23 cellular contexts compared by ENCODE assay signal in the genomic region with DNA sequence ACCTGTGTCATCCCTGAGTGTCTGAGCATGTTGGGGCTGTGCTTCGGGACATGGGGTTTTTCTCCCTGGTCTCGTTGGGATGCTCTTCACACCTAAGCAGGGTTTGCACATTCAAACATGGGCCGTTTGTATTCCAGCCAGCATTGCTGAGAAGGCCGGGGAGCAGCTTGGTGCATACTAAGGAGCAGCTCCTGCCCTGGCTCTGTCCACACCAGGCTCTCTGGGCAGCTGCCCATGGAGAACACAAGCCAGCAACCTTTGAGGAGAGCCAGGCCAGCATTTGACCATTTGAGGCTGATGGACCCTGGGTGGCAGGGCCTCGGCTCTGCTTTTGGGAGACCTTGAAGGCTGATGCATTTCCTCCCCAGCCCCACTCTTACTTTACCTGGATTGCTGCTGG.
DNase-seq lines count a peak whose midpoint lies in the region; ATAC-seq and TF ChIP-seq lines count a peak whose summit lies in the region.
"Had no signal": no experiment of that assay in that cellular context is flagged by ENCODE, and none has a peak within 500 bp of the region (broad histone marks: within the 10 kb centered on the region; RNA-seq: fewer than 3 reads in every experiment).

No MANE protein-coding gene starts in this region.

- 74 to 84% methylated on average over 5 of the region's 5 CpGs for WGBS in tibial nerve, 2 donors

- no peaks in the 10 kb centered on the region for H3K79me2 ChIP-seq in OCI-LY7 (ENCODE audit: insufficient read depth, low read depth, low read length)

- H3K36me3 Mint-ChIP-seq in osteocyte (ENCODE audit: unreplicated experiment) = no peaks in the 10 kb centered on the region
- H3K36me3 Mint-ChIP-seq: CD8-positive, alpha-beta T cell had no signal

- H3K36me3 ChIP-seq in OCI-LY7 (ENCODE audit: insufficient read depth, low read length) = no peaks in the 10 kb centered on the region
- no peaks in the 10 kb centered on the region for H3K36me3 ChIP-seq in tibial nerve

- ATAC-seq in omental fat pad (ENCODE audit: low FRiP score) = no peak
- no peak for ATAC-seq in HG02973 (IDR thresholded peaks at IDR 0.05; ENCODE audit: unreplicated experiment)
- ATAC-seq: CD8-positive, alpha-beta T cell had no signal

- no peaks in the 10 kb centered on the region for H3K9me2 ChIP-seq in OCI-LY7 (ENCODE audit: insufficient read depth, low read length)

- H3K27me3 Mint-ChIP-seq in osteocyte (ENCODE audit: unreplicated experiment) = no peaks in the 10 kb centered on the region

- no peak overlapping the region for H3K27ac Mint-ChIP-seq in osteocyte (ENCODE audit: unreplicated experiment)
- H3K27ac Mint-ChIP-seq: CD8-positive, alpha-beta T cell; HFFc6 had no signal

- intact Hi-C loops in OCI-LY7 (cut with micrococcal nuclease; ENCODE audit: unreplicated experiment) = no loop called here

- TF ChIP-seq EP300 in tibial nerve (IDR thresholded peaks at IDR 0.05) = no peak

- H3K9me3 ChIP-seq in OCI-LY7 (ENCODE audit: low read length) = no peaks in the 10 kb centered on the region
- H3K9me3 ChIP-seq in tibial nerve = no peaks in the 10 kb centered on the region
- H3K9me3 ChIP-seq: BLaER1 treated with 17β-estradiol and CSF1 and Interleukin-3, amounts not matched to agents 10 nM and 100 nM had no signal

- H3K9me3 Mint-ChIP-seq in osteocyte (ENCODE audit: unreplicated experiment) = no peaks in the 10 kb centered on the region
- H3K9me3 Mint-ChIP-seq: CD8-positive, alpha-beta T cell had no signal

- TF ChIP-seq POLR2A in tibial nerve (IDR thresholded peaks at IDR 0.05) = no peak

- POLR2A ChIA-PET in OCI-LY7 (lab: Charles Lee) = no interaction called here

- H3K27ac ChIP-seq in angular gyrus (ENCODE audit: low read depth, low read length) (peak overlapping the region; percentile 19), OCI-LY7 (ENCODE audit: low read depth, low read length, poor library complexity, severe bottlenecking) (no peak overlapping the region), tibial nerve (no peak overlapping the region)
- H3K27ac ChIP-seq: 22Rv1, KMS-11 had no signal

- no peaks in the 10 kb centered on the region for H3K4me1 Mint-ChIP-seq in osteocyte (ENCODE audit: unreplicated experiment)

- H3K4me3 ChIP-seq in OCI-LY7 (ENCODE audit: low read depth, low read length, poor library complexity, severe bottlenecking) (no peak overlapping the region), tibial nerve (no peak overlapping the region)
- H3K4me3 ChIP-seq: BLaER1 treated with 17β-estradiol and CSF1 and Interleukin-3, amounts not matched to agents 10 nM and 100 nM had no signal

- no peaks in the 10 kb centered on the region for H3K27me3 ChIP-seq in tibial nerve
- H3K27me3 ChIP-seq: BLaER1 treated with 17β-estradiol and CSF1 and Interleukin-3, amounts not matched to agents 10 nM and 100 nM had no signal

- H2AFZ ChIP-seq in OCI-LY7 (ENCODE audit: low read length) = no peak overlapping the region

- no peak overlapping the region for H3K4me3 Mint-ChIP-seq in osteocyte (ENCODE audit: unreplicated experiment)
- H3K4me3 Mint-ChIP-seq: CD8-positive, alpha-beta T cell; HFFc6 had no signal

- H3K4me2 ChIP-seq in OCI-LY7 (ENCODE audit: low read length) = no peak overlapping the region
- H3K4me2 ChIP-seq: KMS-11 had no signal

- DNase-seq in Ammon's horn (ENCODE audit: low spot score) = peak; percentile 68
- DNase-seq in globus pallidus (ENCODE audit: low spot score) = peak; percentile 67
- DNase-seq in osteocyte (ENCODE audit: extremely low spot score, unreplicated experiment) = peak; percentile 69
- no peak for DNase-seq in OCI-LY7 (ENCODE audit: low spot score)
- DNase-seq in tibial nerve (ENCODE audit: low spot score in 2 of 2) = no peak
- no peak for DNase-seq in omental fat pad (ENCODE audit: low spot score)
- DNase-seq: ACHN; CD8-positive, alpha-beta T cell; DND-41; H7; HFFc6; IMR-90; NCI-H1105 treated with DMSO at 0.1 percent for 48 hours; NCI-H2029 treated with DMSO at 0.1 percent for 48 hours; NCI-H345; NCI-H524 treated with DMSO at 0.1 percent for 48 hours; OCI-M1; Right ventricle myocardium superior had no signal

- H3K4me1 ChIP-seq in OCI-LY7 (ENCODE audit: insufficient read depth, low read length, poor library complexity, severe bottlenecking) = no peaks in the 10 kb centered on the region
- H3K4me1 ChIP-seq in tibial nerve = no peaks in the 10 kb centered on the region

- CTCF ChIA-PET in OCI-LY7 (lab: Charles Lee; ENCODE audit: unreplicated experiment) = no interaction called here

- no peaks in the 10 kb centered on the region for H4K20me1 ChIP-seq in OCI-LY7 (ENCODE audit: insufficient read depth, low read length)

- no TSS peak for BruUV-seq in OCI-LY7 (replicated peaks; lab: Mats Ljungman, UMichigan)

- TF ChIP-seq CTCF in osteocyte (IDR thresholded peaks at IDR 0.05) (no peak), OCI-LY7 (conservative IDR thresholded peaks at IDR 0.05; ENCODE audit: low read length) (no peak), tibial nerve (IDR thresholded peaks at IDR 0.05) (no peak), omental fat pad (IDR thresholded peaks at IDR 0.05) (no peak)

Comparison
In these comparisons a context has a peak if more than half of its experiments do, and no peak if none do; other contexts are left out.
1. DNase-seq: peak in Ammon's horn (single experiment), globus pallidus (single experiment) and osteocyte (single experiment); none in OCI-LY7 (single experiment), tibial nerve (0 of 2) and omental fat pad (single experiment).